Comparison of ENCODE assay signal across 8 cellular contexts in the genomic region with DNA sequence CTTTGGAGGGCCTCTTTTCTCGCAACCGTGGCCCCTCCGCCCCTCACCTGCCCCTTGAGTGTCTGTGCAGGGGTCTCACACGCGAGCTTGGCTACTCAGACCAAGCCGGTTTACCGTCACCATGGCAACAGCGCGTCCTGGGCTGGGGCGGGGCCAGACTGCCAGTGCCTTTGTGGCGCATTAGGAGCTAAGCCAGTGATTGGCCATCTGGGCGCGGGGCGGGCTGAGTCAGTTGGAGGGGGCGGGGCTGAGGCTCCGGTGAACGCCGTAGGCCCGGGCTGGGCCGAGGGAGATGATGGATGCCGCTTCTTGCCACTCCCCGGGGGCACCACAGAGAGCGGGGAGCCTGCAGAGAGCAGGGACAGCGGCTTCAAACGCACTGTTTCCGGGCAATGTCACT.
A peak's percentile ranks its signal among the peaks of the same experiment; 100 is the strongest.
DNase-seq lines count a peak whose midpoint lies in the region; ATAC-seq and TF ChIP-seq lines count a peak whose summit lies in the region.

No MANE protein-coding gene starts in this region.

- no peak overlapping the region for H3K27ac Mint-ChIP-seq in activated naive CD4-positive, alpha-beta T cell treated with anti-CD3 and anti-CD28 coated beads, Interleukin-2, amount 50 U/mL, for 24 hours
- no peak overlapping the region for H3K27ac Mint-ChIP-seq in nephron progenitor cell

- no peak for TF ChIP-seq CTCF in AG09319 (IDR thresholded peaks at IDR 0.05; ENCODE audit: low read depth, low read length)
- TF ChIP-seq CTCF in nephron progenitor cell (IDR thresholded peaks at IDR 0.05): no peak

- peaks cover 12% of the 10 kb centered on the region for H3K4me1 Mint-ChIP-seq in activated naive CD4-positive, alpha-beta T cell treated with anti-CD3 and anti-CD28 coated beads, Interleukin-2, amount 50 U/mL, for 24 hours
- peaks cover 58% of the 10 kb centered on the region for H3K4me1 Mint-ChIP-seq in nephron progenitor cell

- no peaks in the 10 kb centered on the region for H3K9me3 Mint-ChIP-seq in activated naive CD4-positive, alpha-beta T cell treated with anti-CD3 and anti-CD28 coated beads, Interleukin-2, amount 50 U/mL, for 24 hours
- peaks cover under 1% of the 10 kb centered on the region for H3K9me3 Mint-ChIP-seq in nephron progenitor cell

- peak overlapping the region; percentile 33 for H3K4me3 Mint-ChIP-seq in activated naive CD4-positive, alpha-beta T cell treated with anti-CD3 and anti-CD28 coated beads, Interleukin-2, amount 50 U/mL, for 24 hours
- peak overlapping the region; percentile 74 for H3K4me3 Mint-ChIP-seq in nephron progenitor cell

- peak; percentile 65 for ATAC-seq in GM21786 (IDR thresholded peaks at IDR 0.05; ENCODE audit: unreplicated experiment)
- no peak for ATAC-seq in HG02870 (IDR thresholded peaks at IDR 0.05; ENCODE audit: unreplicated experiment)

- peaks cover 2% of the 10 kb centered on the region for H3K27me3 Mint-ChIP-seq in activated naive CD4-positive, alpha-beta T cell treated with anti-CD3 and anti-CD28 coated beads, Interleukin-2, amount 50 U/mL, for 24 hours
- peaks cover 7% of the 10 kb centered on the region for H3K27me3 Mint-ChIP-seq in nephron progenitor cell (ENCODE audit: low read depth, poor library complexity)

- no peaks in the 10 kb centered on the region for H3K36me3 Mint-ChIP-seq in activated naive CD4-positive, alpha-beta T cell treated with anti-CD3 and anti-CD28 coated beads, Interleukin-2, amount 50 U/mL, for 24 hours
- no peaks in the 10 kb centered on the region for H3K36me3 Mint-ChIP-seq in nephron progenitor cell (ENCODE audit: low read depth)

- DNase-seq in AG09319 (ENCODE audit: extremely low read depth, low read depth): peak; percentile 23
- peak; percentile 34 for DNase-seq in OCI-M1 (lab: John Stamatoyannopoulos, UW)
- DNase-seq in foreskin melanocyte: peak; percentile 67
- peak; percentile 99 for DNase-seq in nephron progenitor cell
- peak; percentile 60 to 72 for DNase-seq in stimulated activated CD8-positive, alpha-beta memory T cell treated with anti-CD3 and anti-CD28 coated beads, Interleukin-7, amount 100 ng/mL, for 4 hours (ENCODE audit: low read depth in 2 of 2)

Comparison
In these comparisons a context has a peak if more than half of its experiments do, and no peak if none do; other contexts are left out.
1. DNase-seq: peak in every context shown above with its lines; median percentile 99 in nephron progenitor cell; 67 in foreskin melanocyte; 66 in stimulated activated CD8-positive, alpha-beta memory T cell treated with anti-CD3 and anti-CD28 coated beads, Interleukin-7, amount 100 ng/mL, for 4 hours; 34 in OCI-M1; 23 in AG09319.